In genomic region chr10:120810298-120810697, GRCh38 we compare ENCODE assay signal across 27 cellular contexts. TPM values are rescaled to one million over a fixed set of nuclear protein-coding genes. Genes with fewer than 3 reads are reported as not detected.
DNase-seq lines count a peak whose midpoint lies in the region; ATAC-seq and TF ChIP-seq lines count a peak whose summit lies in the region.
"Had no signal": no experiment of that assay in that cellular context is flagged by ENCODE, and none has a peak within 500 bp of the region (broad histone marks: within the 10 kb centered on the region; RNA-seq: fewer than 3 reads in every experiment).

No MANE protein-coding gene starts in this region.

- H3K4me1 ChIP-seq in neuronal stem cell (ENCODE audit: control insufficient read depth in 2 of 2, insufficient read depth in 1 of 2, low read depth in 1 of 2, low read length in 2 of 2) (no peaks in the 10 kb centered on the region), psoas muscle (no peaks in the 10 kb centered on the region), aorta (ENCODE audit: control insufficient read depth in 1 of 2, insufficient read depth in 2 of 2, low read length in 2 of 2) (no peaks in the 10 kb centered on the region)
- H3K4me1 ChIP-seq: Peyer's patch, sigmoid colon, thyroid gland had no signal

- H2BK15ac ChIP-seq in neuronal stem cell (ENCODE audit: low read length) = no peak overlapping the region

- H3K9me3 Mint-ChIP-seq in stimulated activated naive CD8-positive, alpha-beta T cell treated with anti-CD3 and anti-CD28 coated beads, Interleukin-15, amount 100 ng/mL, for 72 hours = peaks cover 0 to 9% of the 10 kb centered on the region in 2 donors
- H3K9me3 Mint-ChIP-seq: activated CD8-positive, alpha-beta T cell treated with anti-CD3 and anti-CD28 coated beads for 36 hours; CD4-positive, alpha-beta T cell; stimulated activated naive CD8-positive, alpha-beta T cell treated with anti-CD3 and anti-CD28 coated beads, Interleukin-15, Interleukin-2, amounts not matched to agents 100 ng/mL and 50 ng/mL, for 24 hours had no signal

- H3K9me3 ChIP-seq in neuronal stem cell (replicated peaks in 1 of 2; ENCODE audit: control insufficient read depth in 2 of 2, insufficient read depth in 1 of 2, low read depth in 1 of 2, low read length in 2 of 2) = no peaks in the 10 kb centered on the region
- H3K9me3 ChIP-seq in psoas muscle = no peaks in the 10 kb centered on the region
- H3K9me3 ChIP-seq in aorta (ENCODE audit: control insufficient read depth, low read length) = no peaks in the 10 kb centered on the region
- H3K9me3 ChIP-seq: Peyer's patch, sigmoid colon, thyroid gland had no signal

- H3K27ac ChIP-seq in neuronal stem cell (replicated peaks; ENCODE audit: low read length) (no peak overlapping the region), psoas muscle (no peak overlapping the region), aorta (ENCODE audit: low read depth in 1 of 2, low read length in 2 of 2) (no peak overlapping the region)
- H3K27ac ChIP-seq: 22Rv1, dorsolateral prefrontal cortex, HL-60, Peyer's patch, sigmoid colon, thyroid gland had no signal

- WGBS in neuronal stem cell (ENCODE audit: extremely low coverage in 2 of 2, insufficient read length in 2 of 2, insufficient replicate concordance in 1 of 2), 2 donors = no CpG with 5 or more reads among the region's 2 CpGs
- WGBS in psoas muscle, 3 donors = 7 to 26% (median 14%) methylated on average over 2 of the region's 2 CpGs
- WGBS in aorta, 2 donors = 18 to 20% methylated on average over 2 of the region's 2 CpGs

- intact Hi-C loops in psoas muscle (cut with DNase I) = no loop called here
- intact Hi-C loops in aorta (cut with DNase I) = no loop called here

- no peak overlapping the region for H2BK5ac ChIP-seq in neuronal stem cell (ENCODE audit: low read length)

- H3K4ac ChIP-seq in neuronal stem cell (ENCODE audit: low read length) = no peak overlapping the region

- no peak overlapping the region for H3K27ac Mint-ChIP-seq in stimulated activated naive CD8-positive, alpha-beta T cell treated with anti-CD3 and anti-CD28 coated beads, Interleukin-15, amount 100 ng/mL, for 72 hours
- H3K27ac Mint-ChIP-seq: activated CD8-positive, alpha-beta T cell treated with anti-CD3 and anti-CD28 coated beads for 36 hours; CD4-positive, alpha-beta T cell; stimulated activated naive CD8-positive, alpha-beta T cell treated with anti-CD3 and anti-CD28 coated beads, Interleukin-15, Interleukin-2, amounts not matched to agents 100 ng/mL and 50 ng/mL, for 24 hours had no signal

- H3K9ac ChIP-seq in neuronal stem cell (ENCODE audit: low read depth, low read length, poor library complexity) = no peak overlapping the region

- no peak for TF ChIP-seq CTCF in psoas muscle (IDR thresholded peaks at IDR 0.05)

- H3K27me3 ChIP-seq in neuronal stem cell (ENCODE audit: control insufficient read depth in 3 of 3, insufficient read depth in 3 of 3, low read depth in 1 of 3, low read length in 3 of 3) (no peaks in the 10 kb centered on the region), psoas muscle (ENCODE audit: insufficient read depth in 3 of 3, low read length in 2 of 3) (no peaks in the 10 kb centered on the region), aorta (ENCODE audit: control insufficient read depth in 1 of 2, insufficient read depth in 2 of 2, low read length in 1 of 2) (no peaks in the 10 kb centered on the region)
- H3K27me3 ChIP-seq: dorsolateral prefrontal cortex, Peyer's patch, sigmoid colon, thyroid gland had no signal

- no peaks in the 10 kb centered on the region for H3K79me1 ChIP-seq in neuronal stem cell (ENCODE audit: low read depth, low read length)

- no peaks in the 10 kb centered on the region for H3K4me1 Mint-ChIP-seq in stimulated activated naive CD8-positive, alpha-beta T cell treated with anti-CD3 and anti-CD28 coated beads, Interleukin-15, amount 100 ng/mL, for 72 hours

- peak; percentile 7 for DNase-seq in DMS 273 (lab: John Stamatoyannopoulos, UW; ENCODE audit: unreplicated experiment)
- DNase-seq in DMS 273 treated with DMSO at 0.1 percent for 48 hours (lab: John Stamatoyannopoulos, UW) = no peak
- DNase-seq in NCI-H2171 (lab: John Stamatoyannopoulos, UW) = peak; percentile 45
- DNase-seq in NCI-H82 treated with DMSO at 0.1 percent for 48 hours (lab: John Stamatoyannopoulos, UW; ENCODE audit: unreplicated experiment) = peak; percentile 12
- no peak for DNase-seq in neuronal stem cell (ENCODE audit: low spot score)
- no peak for DNase-seq in psoas muscle
- DNase-seq in aorta = no peak
- no peak for DNase-seq in stimulated activated naive CD8-positive, alpha-beta T cell treated with anti-CD3 and anti-CD28 coated beads, Interleukin-15, amount 100 ng/mL, for 72 hours
- DNase-seq: activated CD4-positive, alpha-beta T cell treated with anti-CD3 and anti-CD28 coated beads for 1 hour; activated CD8-positive, alpha-beta T cell treated with anti-CD3 and anti-CD28 coated beads for 36 hours; activated effector memory CD4-positive, alpha-beta T cell treated with anti-CD3 and anti-CD28 coated beads, Interleukin-2, amount 50 U/mL, for 16 hours; activated T-cell treated with anti-CD3 and anti-CD28 coated beads for 4 hours; CD4-positive, alpha-beta T cell; cerebellar nuclear complex; DMS53; dorsolateral prefrontal cortex; HCEC 1CT; kidney glomerular epithelial cell; NK-92 treated with Interleukin-12 subunit alpha and Interleukin-12 subunit beta, amount 100 ng/mL, for 24 hours; Peyer's patch; posterior cingulate gyrus; sigmoid colon; T-helper 1 cell; thyroid gland had no signal

- ATAC-seq in psoas muscle (no peak), aorta (ENCODE audit: low FRiP score) (no peak)
- no peak for ATAC-seq in stimulated activated naive CD8-positive, alpha-beta T cell treated with anti-CD3 and anti-CD28 coated beads, Interleukin-15, amount 100 ng/mL, for 72 hours
- ATAC-seq: activated CD8-positive, alpha-beta T cell treated with anti-CD3 and anti-CD28 coated beads for 36 hours had no signal

- H2AFZ ChIP-seq in neuronal stem cell (ENCODE audit: low read length) = no peak overlapping the region

- peaks cover 9% of the 10 kb centered on the region for H3K27me3 Mint-ChIP-seq in stimulated activated naive CD8-positive, alpha-beta T cell treated with anti-CD3 and anti-CD28 coated beads, Interleukin-15, amount 100 ng/mL, for 72 hours
- H3K27me3 Mint-ChIP-seq: stimulated activated naive CD8-positive, alpha-beta T cell treated with anti-CD3 and anti-CD28 coated beads, Interleukin-15, Interleukin-2, amounts not matched to agents 100 ng/mL and 50 ng/mL, for 24 hours had no signal

- H3K18ac ChIP-seq in neuronal stem cell (ENCODE audit: low read length) = peak overlapping the region; percentile 50

- H3K4me2 ChIP-seq in neuronal stem cell (ENCODE audit: insufficient read depth, low read length, poor library complexity, severe bottlenecking) = no peak overlapping the region

- H3K4me3 ChIP-seq in neuronal stem cell (ENCODE audit: low read length in 2 of 2) (no peak overlapping the region), psoas muscle (no peak overlapping the region), aorta (ENCODE audit: low read length in 2 of 2) (no peak overlapping the region)
- H3K4me3 ChIP-seq: dorsolateral prefrontal cortex, Peyer's patch, sigmoid colon, thyroid gland had no signal

- no peak overlapping the region for H3K23ac ChIP-seq in neuronal stem cell (ENCODE audit: low read depth, low read length, poor library complexity)

- no peak overlapping the region for H2BK120ac ChIP-seq in neuronal stem cell (ENCODE audit: low read depth, low read length)

- no peak overlapping the region for H2AK5ac ChIP-seq in neuronal stem cell (ENCODE audit: low read depth, low read length)

- no peak overlapping the region for H3K4me3 Mint-ChIP-seq in stimulated activated naive CD8-positive, alpha-beta T cell treated with anti-CD3 and anti-CD28 coated beads, Interleukin-15, amount 100 ng/mL, for 72 hours
- H3K4me3 Mint-ChIP-seq: activated CD8-positive, alpha-beta T cell treated with anti-CD3 and anti-CD28 coated beads for 36 hours; CD4-positive, alpha-beta T cell; stimulated activated naive CD8-positive, alpha-beta T cell treated with anti-CD3 and anti-CD28 coated beads, Interleukin-15, Interleukin-2, amounts not matched to agents 100 ng/mL and 50 ng/mL, for 24 hours had no signal

- no peak overlapping the region for H4K91ac ChIP-seq in neuronal stem cell (ENCODE audit: low read depth, low read length, poor library complexity)

- H3K36me3 ChIP-seq in neuronal stem cell (replicated peaks in 1 of 2; ENCODE audit: control insufficient read depth in 2 of 2, insufficient read depth in 2 of 2, low read length in 2 of 2) (no peaks in the 10 kb centered on the region), psoas muscle (ENCODE audit: insufficient read depth in 1 of 2, low read depth in 1 of 2) (no peaks in the 10 kb centered on the region), aorta (ENCODE audit: control insufficient read depth in 1 of 2, insufficient read depth in 2 of 2, low read length in 1 of 2) (no peaks in the 10 kb centered on the region)
- H3K36me3 ChIP-seq: Peyer's patch, sigmoid colon, thyroid gland had no signal

- no peak overlapping the region for H4K8ac ChIP-seq in neuronal stem cell (ENCODE audit: low read depth, low read length)

- no peak overlapping the region for H2BK12ac ChIP-seq in neuronal stem cell (ENCODE audit: low read length)

- no peak overlapping the region for H3K14ac ChIP-seq in neuronal stem cell (ENCODE audit: low read length)

RNA-seq across cellular contexts. Expression of gene WDR11, which starts 40.9 kb away (rescaled TPM):
- polyA plus RNA-seq in neuronal stem cell (2013, experiment 1 of 2) = 31.9 TPM
- polyA plus RNA-seq in neuronal stem cell (2013, experiment 2 of 2) = 34.2 TPM
- 10 to 100 TPM in 1 of 4 donors, 1 to 10 TPM in 3; 6.6 to 10.3 (median 8.4) TPM for total RNA-seq in psoas muscle
- polyA plus RNA-seq in psoas muscle = 1 to 10 TPM; 4.0 to 7.7 (median 6.4) TPM
- 10 to 100 TPM; 51.0 to 72.4 TPM for total RNA-seq in aorta
- polyA plus RNA-seq in aorta = 10 to 100 TPM; 15.4 to 29.9 TPM

Comparison
In these comparisons a context has a peak if more than half of its experiments do, and no peak if none do; other contexts are left out.
1. DNase-seq: peak in DMS 273 (single experiment), NCI-H2171 (single experiment) and NCI-H82 treated with DMSO at 0.1 percent for 48 hours (single experiment); none in DMS 273 treated with DMSO at 0.1 percent for 48 hours (single experiment), neuronal stem cell (single experiment), psoas muscle (0 of 2), aorta (0 of 2) and stimulated activated naive CD8-positive, alpha-beta T cell treated with anti-CD3 and anti-CD28 coated beads, Interleukin-15, amount 100 ng/mL, for 72 hours (0 of 2).
2. RNA of gene WDR11, which starts 40.9 kb away (total RNA-seq): 51.0 to 72.4 TPM in aorta; 6.6 to 10.3 TPM in psoas muscle; every median in the first group is over 4 times any median in the second.